8 cellular contexts compared by ENCODE assay signal in the genomic region with DNA sequence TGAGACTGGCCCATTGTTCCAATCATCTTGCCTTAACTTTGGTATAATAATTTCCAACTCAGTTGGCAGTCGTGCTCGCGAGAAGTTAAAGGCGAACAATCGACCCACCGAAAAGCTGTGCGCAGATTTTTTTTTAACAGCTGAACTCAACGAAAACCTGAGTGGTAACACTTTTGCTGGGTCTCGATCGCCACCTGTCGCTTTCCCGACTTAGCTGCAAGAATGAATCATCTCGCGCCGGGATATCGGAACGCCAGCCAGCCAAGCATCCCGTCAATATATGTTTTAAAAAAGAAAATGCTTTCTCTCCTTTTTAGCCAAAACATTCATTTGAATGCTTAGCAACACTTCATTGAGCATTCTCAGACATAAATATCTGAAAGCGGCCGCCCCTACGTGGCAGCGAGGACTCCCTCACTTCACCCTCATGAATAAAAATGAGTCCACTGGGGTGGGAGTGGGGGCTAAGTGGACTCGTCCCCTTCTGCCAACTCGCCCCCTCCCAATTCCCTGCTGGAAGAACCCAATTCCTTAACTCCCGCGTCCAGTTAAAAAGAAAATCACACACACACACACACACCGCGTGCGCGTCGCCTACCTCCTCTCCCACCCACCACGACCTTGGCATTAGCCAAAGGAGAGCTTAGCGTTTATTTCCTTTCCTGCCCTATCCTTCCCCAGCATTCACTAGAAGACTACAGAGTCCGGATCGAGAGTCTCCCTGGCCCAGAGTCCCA. TPM values are rescaled to one million over a fixed set of nuclear protein-coding genes. Genes with fewer than 3 reads are reported as not detected.
A peak's percentile ranks its signal among the peaks of the same experiment; 100 is the strongest.
DNase-seq lines count a peak whose midpoint lies in the region; ATAC-seq and TF ChIP-seq lines count a peak whose summit lies in the region.

No MANE protein-coding gene starts in this region.

- CTCF ChIA-PET in HEK293 (lab: Yijun Ruan, JAX), result interaction anchor here (0.6 to 2.6 kb wide), 38 partner anchors 13 to 1524 kb away, joined by 3 to 14 read pairs (median 4); no protein-coding TSS in a partner anchor

- WGBS in heart right ventricle, 2 donors, result 1% methylated on average over 35 of the region's 35 CpGs

- H3K4me1 ChIP-seq in HEK293 (ENCODE audit: control insufficient read depth, insufficient read depth, low read length) (peaks cover 7% of the 10 kb centered on the region), heart right ventricle (peaks cover 0 to 59% (median 38%) of the 10 kb centered on the region in 9 donors)

- H3K4me3 ChIP-seq in HEK293 (ENCODE audit: low read depth, low read length), result peak overlapping the region; percentile 71
- H3K4me3 ChIP-seq in heart right ventricle, result peak overlapping the region; percentile 41 to 82 (median 61)

- peak; percentile 32 for DNase-seq in COLO668 (lab: John Stamatoyannopoulos, UW; ENCODE audit: unreplicated experiment)
- DNase-seq in NCI-H82 (lab: John Stamatoyannopoulos, UW), result peak; percentile 74
- peak; percentile 86 for DNase-seq in amniotic stem cell (lab: John Stamatoyannopoulos, UW)
- peak; percentile 70 to 86 for DNase-seq in heart right ventricle
- peak; percentile 94 for DNase-seq in osteocyte (ENCODE audit: extremely low spot score, unreplicated experiment)

- H3K36me3 Mint-ChIP-seq in osteocyte (ENCODE audit: unreplicated experiment), result peaks cover 25% of the 10 kb centered on the region

- H3K27ac Mint-ChIP-seq in osteocyte (ENCODE audit: unreplicated experiment), result peak overlapping the region; percentile 98

- ATAC-seq in heart right ventricle, result peak in 3 of 8 donors; percentile 11 to 27 (median 15)
- no peak for ATAC-seq in HG03095 (IDR thresholded peaks at IDR 0.05; ENCODE audit: unreplicated experiment)
- no peak for ATAC-seq in HG02763 (IDR thresholded peaks at IDR 0.05; ENCODE audit: unreplicated experiment)

- intact Hi-C loops in heart right ventricle (cut with DNase I), result loop anchor here in 7 of 10 donors (5.0 to 10.0 kb wide), 9 partner anchors 310 to 1530 kb away; no protein-coding TSS in a partner anchor

- peak; percentile 63; the same call in 1 of the 2 replicates for TF ChIP-seq CTCF in HEK293 (tag by site-specific recombination; IDR thresholded peaks at IDR 0.05)
- TF ChIP-seq CTCF in heart right ventricle (IDR thresholded peaks at IDR 0.05), result peak; percentile 31 to 83 (median 71)
- TF ChIP-seq CTCF in osteocyte (IDR thresholded peaks at IDR 0.05), result peak; percentile 85

- no peaks in the 10 kb centered on the region for H3K27me3 Mint-ChIP-seq in osteocyte (ENCODE audit: unreplicated experiment)

- no peaks in the 10 kb centered on the region for H3K9me3 Mint-ChIP-seq in osteocyte (ENCODE audit: unreplicated experiment)

- H3K4me1 Mint-ChIP-seq in osteocyte (ENCODE audit: unreplicated experiment), result peaks cover 62% of the 10 kb centered on the region

- H3K27me3 ChIP-seq in heart right ventricle, result peaks cover 0 to 95% (median 65%) of the 10 kb centered on the region in 7 donors

- H3K4me3 Mint-ChIP-seq in osteocyte (ENCODE audit: unreplicated experiment), result peak overlapping the region; percentile 100

- POLR2A ChIA-PET in HEK293 (lab: Yijun Ruan, JAX), result interaction anchor here (0.5 to 2.6 kb wide), 4 partner anchors 13 to 445 kb away, joined by 3 to 12 read pairs (median 3); partner anchors contain the start of gene TMEM30A

- H3K27ac ChIP-seq in HEK293 (ENCODE audit: extremely low read depth, low read depth, low read length) (no peak overlapping the region; the same call in 1 of the 2 replicates), heart right ventricle (peak overlapping the region; percentile 46 to 86 (median 70))

- H3K9me3 ChIP-seq in HEK293 (ENCODE audit: control insufficient read depth, insufficient read depth, low read depth, low read length) (no peaks in the 10 kb centered on the region), heart right ventricle (no peaks in the 10 kb centered on the region)

- H3K36me3 ChIP-seq in HEK293 (ENCODE audit: control insufficient read depth in 2 of 2, insufficient read depth in 1 of 2, low read length in 2 of 2) (no peaks in the 10 kb centered on the region), heart right ventricle (no peaks in the 10 kb centered on the region)

TF ChIP-seq in HEK293, 187 proteins besides CTCF, POLR2A, EP300 and RAD21 (continues in another document):
- TF ChIP-seq ZNF621 (tag by site-specific recombination; IDR thresholded peaks at IDR 0.05) (no peak), ZNF624 (tag by site-specific recombination; IDR thresholded peaks at IDR 0.05) (no peak), MEIS1 (CRISPR knock-in tag; IDR thresholded peaks at IDR 0.05; ENCODE audit: borderline replicate concordance) (no peak), KLF8 (tag by site-specific recombination; IDR thresholded peaks at IDR 0.05) (no peak), BCL11B (tag by site-specific recombination; IDR thresholded peaks at IDR 0.05; ENCODE audit: low read depth) (no peak), ZNF664 (tag by site-specific recombination; IDR thresholded peaks at IDR 0.05) (no peak)
- TF ChIP-seq, protein P1, sequence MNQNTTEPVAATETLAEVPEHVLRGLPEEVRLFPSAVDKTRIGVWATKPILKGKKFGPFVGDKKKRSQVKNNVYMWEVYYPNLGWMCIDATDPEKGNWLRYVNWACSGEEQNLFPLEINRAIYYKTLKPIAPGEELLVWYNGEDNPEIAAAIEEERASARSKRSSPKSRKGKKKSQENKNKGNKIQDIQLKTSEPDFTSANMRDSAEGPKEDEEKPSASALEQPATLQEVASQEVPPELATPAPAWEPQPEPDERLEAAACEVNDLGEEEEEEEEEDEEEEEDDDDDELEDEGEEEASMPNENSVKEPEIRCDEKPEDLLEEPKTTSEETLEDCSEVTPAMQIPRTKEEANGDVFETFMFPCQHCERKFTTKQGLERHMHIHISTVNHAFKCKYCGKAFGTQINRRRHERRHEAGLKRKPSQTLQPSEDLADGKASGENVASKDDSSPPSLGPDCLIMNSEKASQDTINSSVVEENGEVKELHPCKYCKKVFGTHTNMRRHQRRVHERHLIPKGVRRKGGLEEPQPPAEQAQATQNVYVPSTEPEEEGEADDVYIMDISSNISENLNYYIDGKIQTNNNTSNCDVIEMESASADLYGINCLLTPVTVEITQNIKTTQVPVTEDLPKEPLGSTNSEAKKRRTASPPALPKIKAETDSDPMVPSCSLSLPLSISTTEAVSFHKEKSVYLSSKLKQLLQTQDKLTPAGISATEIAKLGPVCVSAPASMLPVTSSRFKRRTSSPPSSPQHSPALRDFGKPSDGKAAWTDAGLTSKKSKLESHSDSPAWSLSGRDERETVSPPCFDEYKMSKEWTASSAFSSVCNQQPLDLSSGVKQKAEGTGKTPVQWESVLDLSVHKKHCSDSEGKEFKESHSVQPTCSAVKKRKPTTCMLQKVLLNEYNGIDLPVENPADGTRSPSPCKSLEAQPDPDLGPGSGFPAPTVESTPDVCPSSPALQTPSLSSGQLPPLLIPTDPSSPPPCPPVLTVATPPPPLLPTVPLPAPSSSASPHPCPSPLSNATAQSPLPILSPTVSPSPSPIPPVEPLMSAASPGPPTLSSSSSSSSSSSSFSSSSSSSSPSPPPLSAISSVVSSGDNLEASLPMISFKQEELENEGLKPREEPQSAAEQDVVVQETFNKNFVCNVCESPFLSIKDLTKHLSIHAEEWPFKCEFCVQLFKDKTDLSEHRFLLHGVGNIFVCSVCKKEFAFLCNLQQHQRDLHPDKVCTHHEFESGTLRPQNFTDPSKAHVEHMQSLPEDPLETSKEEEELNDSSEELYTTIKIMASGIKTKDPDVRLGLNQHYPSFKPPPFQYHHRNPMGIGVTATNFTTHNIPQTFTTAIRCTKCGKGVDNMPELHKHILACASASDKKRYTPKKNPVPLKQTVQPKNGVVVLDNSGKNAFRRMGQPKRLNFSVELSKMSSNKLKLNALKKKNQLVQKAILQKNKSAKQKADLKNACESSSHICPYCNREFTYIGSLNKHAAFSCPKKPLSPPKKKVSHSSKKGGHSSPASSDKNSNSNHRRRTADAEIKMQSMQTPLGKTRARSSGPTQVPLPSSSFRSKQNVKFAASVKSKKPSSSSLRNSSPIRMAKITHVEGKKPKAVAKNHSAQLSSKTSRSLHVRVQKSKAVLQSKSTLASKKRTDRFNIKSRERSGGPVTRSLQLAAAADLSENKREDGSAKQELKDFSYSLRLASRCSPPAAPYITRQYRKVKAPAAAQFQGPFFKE (tag by site-specific recombination; IDR thresholded peaks at IDR 0.05; ENCODE audit: borderline replicate concordance), result no peak
- TF ChIP-seq, protein P2, sequence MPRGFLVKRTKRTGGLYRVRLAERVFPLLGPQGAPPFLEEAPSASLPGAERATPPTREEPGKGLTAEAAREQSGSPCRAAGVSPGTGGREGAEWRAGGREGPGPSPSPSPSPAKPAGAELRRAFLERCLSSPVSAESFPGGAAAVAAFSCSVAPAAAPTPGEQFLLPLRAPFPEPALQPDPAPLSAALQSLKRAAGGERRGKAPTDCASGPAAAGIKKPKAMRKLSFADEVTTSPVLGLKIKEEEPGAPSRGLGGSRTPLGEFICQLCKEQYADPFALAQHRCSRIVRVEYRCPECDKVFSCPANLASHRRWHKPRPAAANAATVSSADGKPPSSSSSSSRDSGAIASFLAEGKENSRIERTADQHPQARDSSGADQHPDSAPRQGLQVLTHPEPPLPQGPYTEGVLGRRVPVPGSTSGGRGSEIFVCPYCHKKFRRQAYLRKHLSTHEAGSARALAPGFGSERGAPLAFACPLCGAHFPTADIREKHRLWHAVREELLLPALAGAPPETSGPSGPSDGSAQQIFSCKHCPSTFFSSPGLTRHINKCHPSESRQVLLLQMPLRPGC (tag by site-specific recombination; IDR thresholded peaks at IDR 0.05), result no peak

RNA-seq across cellular contexts. Expression of gene COL12A1, which starts 1.5 kb away (rescaled TPM):
- total RNA-seq in heart right ventricle (10 to 100 TPM; 10.5 to 27.0 (median 19.0) TPM), osteocyte (2,335 and 2,423 TPM in 2 replicates)
- 1 to 10 TPM; 5.7 to 6.2 TPM for polyA plus RNA-seq in heart right ventricle

RNA-seq across cellular contexts. Expression of gene COX7A2, which starts 39.2 kb away (rescaled TPM):
- total RNA-seq in heart right ventricle (1,000 to 10,000 TPM in 7 of 10 donors, 100 to 1,000 TPM in 3; 789 to 1,205 (median 1,111) TPM), osteocyte (253 and 267 TPM in 2 replicates)
- 100 to 1,000 TPM; 661 to 741 TPM for polyA plus RNA-seq in heart right ventricle

Comparison
In these comparisons a context has a peak if more than half of its experiments do, and no peak if none do; other contexts are left out.
1. DNase-seq: peak in every context shown above with its lines; median percentile 94 in osteocyte; 86 in amniotic stem cell; 78 in heart right ventricle; 74 in NCI-H82; 32 in COLO668.
2. RNA of gene COL12A1, which starts 1.5 kb away (total RNA-seq): 2,335 to 2,423 TPM in osteocyte; 10.5 to 27.0 TPM in heart right ventricle; every median in the first group is over 10 times any median in the second.
3. Peak in every context shown above with its lines, with median percentiles within 50 percentile points of each other: CTCF ChIP-seq.